In the genomic region with DNA sequence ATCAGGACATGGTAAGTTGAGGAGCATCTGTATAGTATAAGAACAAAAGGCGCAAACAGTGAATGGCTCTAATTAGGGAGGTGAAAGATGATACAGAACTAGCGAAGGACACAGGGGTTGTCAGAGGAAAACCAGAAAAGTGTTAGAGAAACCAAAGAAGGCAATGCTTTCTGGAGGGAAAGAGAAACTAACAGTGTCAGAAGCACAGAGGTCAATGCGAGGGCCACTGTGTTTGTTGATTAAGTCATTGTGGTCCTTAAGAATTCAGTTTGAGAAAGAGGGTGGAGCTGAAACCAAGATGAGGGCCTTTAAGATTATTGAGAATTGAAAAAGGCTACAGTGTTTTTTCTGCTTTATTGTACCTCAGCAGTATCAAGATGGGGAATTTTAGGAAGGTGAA, we compare ENCODE assay signal across 10 cellular contexts. TPM values are rescaled to one million over a fixed set of nuclear protein-coding genes. Genes with fewer than 3 reads are reported as not detected.
DNase-seq lines count a peak whose midpoint lies in the region; ATAC-seq, FAIRE-seq and TF ChIP-seq lines count a peak whose summit lies in the region.
"Had no signal": no experiment of that assay in that cellular context is flagged by ENCODE, and none has a peak within 500 bp of the region (broad histone marks: within the 10 kb centered on the region; RNA-seq: fewer than 3 reads in every experiment).

No MANE protein-coding gene starts in this region.

- peak overlapping the region; percentile 90 to 97 (median 92) for H3K27ac Mint-ChIP-seq in immature natural killer cell
- H3K27ac Mint-ChIP-seq in HFFc6: no peak overlapping the region

- H3K9me3 Mint-ChIP-seq in immature natural killer cell: no peaks in the 10 kb centered on the region
- H3K9me3 Mint-ChIP-seq in HFFc6: no peaks in the 10 kb centered on the region

- TF ChIP-seq CTCF in HFFc6 (IDR thresholded peaks at IDR 0.05): no peak

- peak; percentile 80 for ATAC-seq in GM21528 (IDR thresholded peaks at IDR 0.05; ENCODE audit: low FRiP score, unreplicated experiment)
- peak; percentile 84 for ATAC-seq in HG03442 (IDR thresholded peaks at IDR 0.05; ENCODE audit: unreplicated experiment)

- H3K27me3 Mint-ChIP-seq in immature natural killer cell (ENCODE audit: low read depth in 3 of 3) (no peaks in the 10 kb centered on the region), HFFc6 (ENCODE audit: insufficient read depth) (no peaks in the 10 kb centered on the region; the same call in 1 of the 2 replicates)

- FAIRE-seq in GM18507 (lab: Jason Lieb, UNC): peak; percentile 81

- H3K4me3 Mint-ChIP-seq in immature natural killer cell: peak overlapping the region; percentile 61 to 80 (median 75)
- H3K4me3 Mint-ChIP-seq in HFFc6: no peak overlapping the region

- H3K36me3 Mint-ChIP-seq in immature natural killer cell (peaks cover 26 to 46% (median 34%) of the 10 kb centered on the region in 3 donors), HFFc6 (ENCODE audit: low read depth) (peaks cover 71% of the 10 kb centered on the region)

- H3K4me1 Mint-ChIP-seq in immature natural killer cell (peaks cover 42 to 49% of the 10 kb centered on the region in 2 donors), HFFc6 (ENCODE audit: low read depth) (peaks cover 35% of the 10 kb centered on the region)

- DNase-seq in GM18507 (ENCODE audit: extremely low spot score, insufficient read length, low read depth) (no peak), immature natural killer cell (peak; percentile 67 to 73 (median 71)), CD1c-positive myeloid dendritic cell (ENCODE audit: extremely low spot score) (no peak), hypothalamus (lab: John Stamatoyannopoulos, UW) (no peak), HFFc6 (no peak), NCI-H446 (lab: John Stamatoyannopoulos, UW) (no peak)
- DNase-seq: activated effector memory CD4-positive, alpha-beta T cell treated with anti-CD3 and anti-CD28 coated beads, Interleukin-2, amount 50 U/mL, for 16 hours; DMS79 had no signal

RNA-seq across cellular contexts. Expression of a gene that starts 28.8 kb away (rescaled TPM):
- polyA plus RNA-seq in immature natural killer cell: 10 to 100 TPM; 12.9 to 22.1 (median 14.0) TPM
- total RNA-seq in HFFc6 (2021; fragmentation: NEBNext Ultra II Directional; extraction: Animal tissue kit (Norgen Biotek cat#: 25700)): 10 to 100 TPM; 44.5 to 53.0 (median 49.3) TPM

Comparison
In these comparisons a context has a peak if more than half of its experiments do, and no peak if none do; other contexts are left out.
1. DNase-seq: peak in immature natural killer cell (3 of 3); none in GM18507 (single experiment), CD1c-positive myeloid dendritic cell (single experiment), hypothalamus (0 of 51), HFFc6 (single experiment) and NCI-H446 (0 of 2).